In the genomic region with DNA sequence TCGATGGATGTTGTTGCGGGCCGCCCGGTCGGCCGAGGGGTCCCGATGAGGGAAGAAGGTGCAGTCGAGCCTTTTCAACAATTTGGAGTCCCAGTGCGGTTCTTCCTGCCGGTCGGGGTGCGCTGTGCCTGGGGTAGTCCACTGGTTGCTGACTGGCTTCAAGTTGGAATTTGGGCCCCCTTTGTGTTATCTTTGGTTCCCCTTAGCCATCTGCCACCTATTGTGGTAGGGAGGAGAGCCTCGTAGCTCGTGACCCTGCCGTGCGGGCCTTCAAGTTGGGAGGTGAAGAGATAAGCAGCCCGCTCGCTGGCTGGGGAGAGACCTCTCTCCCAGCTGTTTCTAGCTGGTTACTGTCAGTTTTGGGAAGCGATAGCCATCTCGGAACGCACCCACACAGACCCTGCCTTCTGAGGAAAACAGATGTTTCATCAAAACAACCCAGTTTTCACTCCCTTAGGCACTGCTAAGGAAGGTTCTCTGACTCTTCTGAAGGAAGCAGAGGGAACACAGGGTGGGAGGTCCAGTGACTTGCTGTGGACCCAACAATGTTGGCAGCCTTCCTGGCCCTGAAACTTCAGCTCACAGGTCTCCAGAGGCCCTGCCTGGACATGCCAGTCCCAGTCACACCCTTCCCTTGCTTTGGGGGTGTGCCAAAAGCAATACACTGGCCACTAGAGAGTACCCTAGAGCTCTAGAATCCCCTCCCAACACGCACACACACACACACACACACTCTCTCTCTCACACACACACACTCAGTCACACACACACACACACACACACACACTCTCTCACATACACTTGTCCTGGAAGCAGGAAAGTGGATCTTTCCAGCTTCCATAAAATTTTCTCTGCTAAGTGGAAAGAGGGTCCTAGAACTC, we compare ENCODE assay signal across 1 cellular context.
TF ChIP-seq lines count a peak whose summit lies in the region.

No MANE protein-coding gene starts in this region.

TF ChIP-seq in K562, 482 proteins besides CTCF, POLR2A, EP300 and RAD21 (continued from another document and continues in another):
- TF ChIP-seq, protein P1, sequence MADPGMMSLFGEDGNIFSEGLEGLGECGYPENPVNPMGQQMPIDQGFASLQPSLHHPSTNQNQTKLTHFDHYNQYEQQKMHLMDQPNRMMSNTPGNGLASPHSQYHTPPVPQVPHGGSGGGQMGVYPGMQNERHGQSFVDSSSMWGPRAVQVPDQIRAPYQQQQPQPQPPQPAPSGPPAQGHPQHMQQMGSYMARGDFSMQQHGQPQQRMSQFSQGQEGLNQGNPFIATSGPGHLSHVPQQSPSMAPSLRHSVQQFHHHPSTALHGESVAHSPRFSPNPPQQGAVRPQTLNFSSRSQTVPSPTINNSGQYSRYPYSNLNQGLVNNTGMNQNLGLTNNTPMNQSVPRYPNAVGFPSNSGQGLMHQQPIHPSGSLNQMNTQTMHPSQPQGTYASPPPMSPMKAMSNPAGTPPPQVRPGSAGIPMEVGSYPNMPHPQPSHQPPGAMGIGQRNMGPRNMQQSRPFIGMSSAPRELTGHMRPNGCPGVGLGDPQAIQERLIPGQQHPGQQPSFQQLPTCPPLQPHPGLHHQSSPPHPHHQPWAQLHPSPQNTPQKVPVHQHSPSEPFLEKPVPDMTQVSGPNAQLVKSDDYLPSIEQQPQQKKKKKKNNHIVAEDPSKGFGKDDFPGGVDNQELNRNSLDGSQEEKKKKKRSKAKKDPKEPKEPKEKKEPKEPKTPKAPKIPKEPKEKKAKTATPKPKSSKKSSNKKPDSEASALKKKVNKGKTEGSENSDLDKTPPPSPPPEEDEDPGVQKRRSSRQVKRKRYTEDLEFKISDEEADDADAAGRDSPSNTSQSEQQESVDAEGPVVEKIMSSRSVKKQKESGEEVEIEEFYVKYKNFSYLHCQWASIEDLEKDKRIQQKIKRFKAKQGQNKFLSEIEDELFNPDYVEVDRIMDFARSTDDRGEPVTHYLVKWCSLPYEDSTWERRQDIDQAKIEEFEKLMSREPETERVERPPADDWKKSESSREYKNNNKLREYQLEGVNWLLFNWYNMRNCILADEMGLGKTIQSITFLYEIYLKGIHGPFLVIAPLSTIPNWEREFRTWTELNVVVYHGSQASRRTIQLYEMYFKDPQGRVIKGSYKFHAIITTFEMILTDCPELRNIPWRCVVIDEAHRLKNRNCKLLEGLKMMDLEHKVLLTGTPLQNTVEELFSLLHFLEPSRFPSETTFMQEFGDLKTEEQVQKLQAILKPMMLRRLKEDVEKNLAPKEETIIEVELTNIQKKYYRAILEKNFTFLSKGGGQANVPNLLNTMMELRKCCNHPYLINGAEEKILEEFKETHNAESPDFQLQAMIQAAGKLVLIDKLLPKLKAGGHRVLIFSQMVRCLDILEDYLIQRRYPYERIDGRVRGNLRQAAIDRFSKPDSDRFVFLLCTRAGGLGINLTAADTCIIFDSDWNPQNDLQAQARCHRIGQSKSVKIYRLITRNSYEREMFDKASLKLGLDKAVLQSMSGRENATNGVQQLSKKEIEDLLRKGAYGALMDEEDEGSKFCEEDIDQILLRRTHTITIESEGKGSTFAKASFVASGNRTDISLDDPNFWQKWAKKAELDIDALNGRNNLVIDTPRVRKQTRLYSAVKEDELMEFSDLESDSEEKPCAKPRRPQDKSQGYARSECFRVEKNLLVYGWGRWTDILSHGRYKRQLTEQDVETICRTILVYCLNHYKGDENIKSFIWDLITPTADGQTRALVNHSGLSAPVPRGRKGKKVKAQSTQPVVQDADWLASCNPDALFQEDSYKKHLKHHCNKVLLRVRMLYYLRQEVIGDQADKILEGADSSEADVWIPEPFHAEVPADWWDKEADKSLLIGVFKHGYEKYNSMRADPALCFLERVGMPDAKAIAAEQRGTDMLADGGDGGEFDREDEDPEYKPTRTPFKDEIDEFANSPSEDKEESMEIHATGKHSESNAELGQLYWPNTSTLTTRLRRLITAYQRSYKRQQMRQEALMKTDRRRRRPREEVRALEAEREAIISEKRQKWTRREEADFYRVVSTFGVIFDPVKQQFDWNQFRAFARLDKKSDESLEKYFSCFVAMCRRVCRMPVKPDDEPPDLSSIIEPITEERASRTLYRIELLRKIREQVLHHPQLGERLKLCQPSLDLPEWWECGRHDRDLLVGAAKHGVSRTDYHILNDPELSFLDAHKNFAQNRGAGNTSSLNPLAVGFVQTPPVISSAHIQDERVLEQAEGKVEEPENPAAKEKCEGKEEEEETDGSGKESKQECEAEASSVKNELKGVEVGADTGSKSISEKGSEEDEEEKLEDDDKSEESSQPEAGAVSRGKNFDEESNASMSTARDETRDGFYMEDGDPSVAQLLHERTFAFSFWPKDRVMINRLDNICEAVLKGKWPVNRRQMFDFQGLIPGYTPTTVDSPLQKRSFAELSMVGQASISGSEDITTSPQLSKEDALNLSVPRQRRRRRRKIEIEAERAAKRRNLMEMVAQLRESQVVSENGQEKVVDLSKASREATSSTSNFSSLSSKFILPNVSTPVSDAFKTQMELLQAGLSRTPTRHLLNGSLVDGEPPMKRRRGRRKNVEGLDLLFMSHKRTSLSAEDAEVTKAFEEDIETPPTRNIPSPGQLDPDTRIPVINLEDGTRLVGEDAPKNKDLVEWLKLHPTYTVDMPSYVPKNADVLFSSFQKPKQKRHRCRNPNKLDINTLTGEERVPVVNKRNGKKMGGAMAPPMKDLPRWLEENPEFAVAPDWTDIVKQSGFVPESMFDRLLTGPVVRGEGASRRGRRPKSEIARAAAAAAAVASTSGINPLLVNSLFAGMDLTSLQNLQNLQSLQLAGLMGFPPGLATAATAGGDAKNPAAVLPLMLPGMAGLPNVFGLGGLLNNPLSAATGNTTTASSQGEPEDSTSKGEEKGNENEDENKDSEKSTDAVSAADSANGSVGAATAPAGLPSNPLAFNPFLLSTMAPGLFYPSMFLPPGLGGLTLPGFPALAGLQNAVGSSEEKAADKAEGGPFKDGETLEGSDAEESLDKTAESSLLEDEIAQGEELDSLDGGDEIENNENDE (IDR thresholded peaks at IDR 0.05; ENCODE audit: low read depth, low read length): no peak
- TF ChIP-seq MYNN (IDR thresholded peaks at IDR 0.05) (peak; percentile 95), MYNN (CRISPR knock-in tag; IDR thresholded peaks at IDR 0.05) (no peak), SMARCA5 (IDR thresholded peaks at IDR 0.05) (peak; percentile 70), ZBTB8A (IDR thresholded peaks at IDR 0.05; ENCODE audit: partially characterized antibody) (no peak)
- TF ChIP-seq, protein P2, sequence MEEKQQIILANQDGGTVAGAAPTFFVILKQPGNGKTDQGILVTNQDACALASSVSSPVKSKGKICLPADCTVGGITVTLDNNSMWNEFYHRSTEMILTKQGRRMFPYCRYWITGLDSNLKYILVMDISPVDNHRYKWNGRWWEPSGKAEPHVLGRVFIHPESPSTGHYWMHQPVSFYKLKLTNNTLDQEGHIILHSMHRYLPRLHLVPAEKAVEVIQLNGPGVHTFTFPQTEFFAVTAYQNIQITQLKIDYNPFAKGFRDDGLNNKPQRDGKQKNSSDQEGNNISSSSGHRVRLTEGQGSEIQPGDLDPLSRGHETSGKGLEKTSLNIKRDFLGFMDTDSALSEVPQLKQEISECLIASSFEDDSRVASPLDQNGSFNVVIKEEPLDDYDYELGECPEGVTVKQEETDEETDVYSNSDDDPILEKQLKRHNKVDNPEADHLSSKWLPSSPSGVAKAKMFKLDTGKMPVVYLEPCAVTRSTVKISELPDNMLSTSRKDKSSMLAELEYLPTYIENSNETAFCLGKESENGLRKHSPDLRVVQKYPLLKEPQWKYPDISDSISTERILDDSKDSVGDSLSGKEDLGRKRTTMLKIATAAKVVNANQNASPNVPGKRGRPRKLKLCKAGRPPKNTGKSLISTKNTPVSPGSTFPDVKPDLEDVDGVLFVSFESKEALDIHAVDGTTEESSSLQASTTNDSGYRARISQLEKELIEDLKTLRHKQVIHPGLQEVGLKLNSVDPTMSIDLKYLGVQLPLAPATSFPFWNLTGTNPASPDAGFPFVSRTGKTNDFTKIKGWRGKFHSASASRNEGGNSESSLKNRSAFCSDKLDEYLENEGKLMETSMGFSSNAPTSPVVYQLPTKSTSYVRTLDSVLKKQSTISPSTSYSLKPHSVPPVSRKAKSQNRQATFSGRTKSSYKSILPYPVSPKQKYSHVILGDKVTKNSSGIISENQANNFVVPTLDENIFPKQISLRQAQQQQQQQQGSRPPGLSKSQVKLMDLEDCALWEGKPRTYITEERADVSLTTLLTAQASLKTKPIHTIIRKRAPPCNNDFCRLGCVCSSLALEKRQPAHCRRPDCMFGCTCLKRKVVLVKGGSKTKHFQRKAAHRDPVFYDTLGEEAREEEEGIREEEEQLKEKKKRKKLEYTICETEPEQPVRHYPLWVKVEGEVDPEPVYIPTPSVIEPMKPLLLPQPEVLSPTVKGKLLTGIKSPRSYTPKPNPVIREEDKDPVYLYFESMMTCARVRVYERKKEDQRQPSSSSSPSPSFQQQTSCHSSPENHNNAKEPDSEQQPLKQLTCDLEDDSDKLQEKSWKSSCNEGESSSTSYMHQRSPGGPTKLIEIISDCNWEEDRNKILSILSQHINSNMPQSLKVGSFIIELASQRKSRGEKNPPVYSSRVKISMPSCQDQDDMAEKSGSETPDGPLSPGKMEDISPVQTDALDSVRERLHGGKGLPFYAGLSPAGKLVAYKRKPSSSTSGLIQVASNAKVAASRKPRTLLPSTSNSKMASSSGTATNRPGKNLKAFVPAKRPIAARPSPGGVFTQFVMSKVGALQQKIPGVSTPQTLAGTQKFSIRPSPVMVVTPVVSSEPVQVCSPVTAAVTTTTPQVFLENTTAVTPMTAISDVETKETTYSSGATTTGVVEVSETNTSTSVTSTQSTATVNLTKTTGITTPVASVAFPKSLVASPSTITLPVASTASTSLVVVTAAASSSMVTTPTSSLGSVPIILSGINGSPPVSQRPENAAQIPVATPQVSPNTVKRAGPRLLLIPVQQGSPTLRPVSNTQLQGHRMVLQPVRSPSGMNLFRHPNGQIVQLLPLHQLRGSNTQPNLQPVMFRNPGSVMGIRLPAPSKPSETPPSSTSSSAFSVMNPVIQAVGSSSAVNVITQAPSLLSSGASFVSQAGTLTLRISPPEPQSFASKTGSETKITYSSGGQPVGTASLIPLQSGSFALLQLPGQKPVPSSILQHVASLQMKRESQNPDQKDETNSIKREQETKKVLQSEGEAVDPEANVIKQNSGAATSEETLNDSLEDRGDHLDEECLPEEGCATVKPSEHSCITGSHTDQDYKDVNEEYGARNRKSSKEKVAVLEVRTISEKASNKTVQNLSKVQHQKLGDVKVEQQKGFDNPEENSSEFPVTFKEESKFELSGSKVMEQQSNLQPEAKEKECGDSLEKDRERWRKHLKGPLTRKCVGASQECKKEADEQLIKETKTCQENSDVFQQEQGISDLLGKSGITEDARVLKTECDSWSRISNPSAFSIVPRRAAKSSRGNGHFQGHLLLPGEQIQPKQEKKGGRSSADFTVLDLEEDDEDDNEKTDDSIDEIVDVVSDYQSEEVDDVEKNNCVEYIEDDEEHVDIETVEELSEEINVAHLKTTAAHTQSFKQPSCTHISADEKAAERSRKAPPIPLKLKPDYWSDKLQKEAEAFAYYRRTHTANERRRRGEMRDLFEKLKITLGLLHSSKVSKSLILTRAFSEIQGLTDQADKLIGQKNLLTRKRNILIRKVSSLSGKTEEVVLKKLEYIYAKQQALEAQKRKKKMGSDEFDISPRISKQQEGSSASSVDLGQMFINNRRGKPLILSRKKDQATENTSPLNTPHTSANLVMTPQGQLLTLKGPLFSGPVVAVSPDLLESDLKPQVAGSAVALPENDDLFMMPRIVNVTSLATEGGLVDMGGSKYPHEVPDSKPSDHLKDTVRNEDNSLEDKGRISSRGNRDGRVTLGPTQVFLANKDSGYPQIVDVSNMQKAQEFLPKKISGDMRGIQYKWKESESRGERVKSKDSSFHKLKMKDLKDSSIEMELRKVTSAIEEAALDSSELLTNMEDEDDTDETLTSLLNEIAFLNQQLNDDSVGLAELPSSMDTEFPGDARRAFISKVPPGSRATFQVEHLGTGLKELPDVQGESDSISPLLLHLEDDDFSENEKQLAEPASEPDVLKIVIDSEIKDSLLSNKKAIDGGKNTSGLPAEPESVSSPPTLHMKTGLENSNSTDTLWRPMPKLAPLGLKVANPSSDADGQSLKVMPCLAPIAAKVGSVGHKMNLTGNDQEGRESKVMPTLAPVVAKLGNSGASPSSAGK (IDR thresholded peaks at IDR 0.05): peak; percentile 83; the same call in 1 of the 2 replicates
